In genomic region chr10:34002896-34003295, GRCh38 we compare ENCODE assay signal across 28 cellular contexts.
"Had no signal": no experiment of that assay in that cellular context is flagged by ENCODE, and none has a peak within 500 bp of the region (broad histone marks: within the 10 kb centered on the region; RNA-seq: fewer than 3 reads in every experiment).

No MANE protein-coding gene starts in this region.

- H3K9me3 Mint-ChIP-seq: activated CD8-positive, alpha-beta T cell treated with anti-CD3 and anti-CD28 coated beads for 36 hours; activated naive CD4-positive, alpha-beta T cell treated with anti-CD3 and anti-CD28 coated beads, Interleukin-2, amount 10 ng/mL, durations not matched to agents 7 days and 5 days; activated naive CD8-positive, alpha-beta T cell treated with anti-CD3 and anti-CD28 coated beads, Interleukin-2, amount 50 U/mL, for 24 hours had no signal

- H3K27ac Mint-ChIP-seq: activated CD4-positive, alpha-beta T cell treated with anti-CD3 and anti-CD28 coated beads, Interleukin-2, amount 10 ng/mL, durations not matched to agents 24 days and 14 days; activated CD8-positive, alpha-beta T cell treated with anti-CD3 and anti-CD28 coated beads for 36 hours; activated naive CD4-positive, alpha-beta T cell treated with anti-CD3 and anti-CD28 coated beads, Interleukin-2, amount 10 ng/mL, durations not matched to agents 7 days and 5 days; activated naive CD8-positive, alpha-beta T cell; activated naive CD8-positive, alpha-beta T cell treated with anti-CD3 and anti-CD28 coated beads, Interleukin-2, amount 50 U/mL, for 24 hours; brain had no signal

- H3K4me1 Mint-ChIP-seq: activated CD4-positive, alpha-beta T cell treated with anti-CD3 and anti-CD28 coated beads, Interleukin-2, amount 10 ng/mL, durations not matched to agents 24 days and 14 days; activated naive CD4-positive, alpha-beta T cell treated with anti-CD3 and anti-CD28 coated beads, Interleukin-2, amount 10 ng/mL, durations not matched to agents 7 days and 5 days; activated naive CD8-positive, alpha-beta T cell treated with anti-CD3 and anti-CD28 coated beads, Interleukin-2, amount 50 U/mL, for 24 hours; brain had no signal

- H3K4me3 Mint-ChIP-seq: activated CD4-positive, alpha-beta T cell treated with anti-CD3 and anti-CD28 coated beads, Interleukin-2, amount 10 ng/mL, durations not matched to agents 24 days and 14 days; activated CD8-positive, alpha-beta T cell treated with anti-CD3 and anti-CD28 coated beads for 36 hours; activated naive CD4-positive, alpha-beta T cell treated with anti-CD3 and anti-CD28 coated beads, Interleukin-2, amount 10 ng/mL, durations not matched to agents 7 days and 5 days; activated naive CD8-positive, alpha-beta T cell; activated naive CD8-positive, alpha-beta T cell treated with anti-CD3 and anti-CD28 coated beads, Interleukin-2, amount 50 U/mL, for 24 hours; brain had no signal

- H3K27me3 Mint-ChIP-seq: activated CD4-positive, alpha-beta T cell treated with anti-CD3 and anti-CD28 coated beads, Interleukin-2, amount 10 ng/mL, durations not matched to agents 24 days and 14 days; activated CD8-positive, alpha-beta T cell treated with anti-CD3 and anti-CD28 coated beads for 36 hours; activated naive CD4-positive, alpha-beta T cell treated with anti-CD3 and anti-CD28 coated beads, Interleukin-2, amount 10 ng/mL, durations not matched to agents 7 days and 5 days; activated naive CD8-positive, alpha-beta T cell; activated naive CD8-positive, alpha-beta T cell treated with anti-CD3 and anti-CD28 coated beads, Interleukin-2, amount 50 U/mL, for 24 hours had no signal

- ATAC-seq: activated CD8-positive, alpha-beta T cell treated with anti-CD3 and anti-CD28 coated beads for 36 hours; activated naive CD8-positive, alpha-beta T cell treated with anti-CD3 and anti-CD28 coated beads, Interleukin-2, amount 50 U/mL, for 24 hours had no signal

- H3K27me3 ChIP-seq: MG63 had no signal

- H3K9me3 ChIP-seq: MG63 had no signal

- FAIRE-seq: bronchial epithelial cell, RCC 7860, TTC549 had no signal

- H3K27ac ChIP-seq: PC-9, WERI-Rb-1 had no signal

- H3K36me3 ChIP-seq: MG63, WERI-Rb-1 had no signal

- H3K4me2 ChIP-seq: PC-9 had no signal

- H2AFZ ChIP-seq: PC-9 had no signal

- H3K36me3 Mint-ChIP-seq: activated naive CD4-positive, alpha-beta T cell treated with anti-CD3 and anti-CD28 coated beads, Interleukin-2, amount 10 ng/mL, durations not matched to agents 7 days and 5 days; activated naive CD8-positive, alpha-beta T cell; brain had no signal

- DNase-seq: activated CD4-positive, alpha-beta T cell treated with anti-CD3 and anti-CD28 coated beads, Interleukin-2, amount 10 ng/mL, durations not matched to agents 24 days and 14 days; activated CD4-positive, alpha-beta T cell treated with anti-CD3 and anti-CD28 coated beads, Interleukin-2, amount 50 U/mL, for 4 hours; activated CD8-positive, alpha-beta T cell treated with anti-CD3 and anti-CD28 coated beads for 36 hours; activated effector memory CD4-positive, alpha-beta T cell treated with Interleukin-2 at 50 U/mL for 16 hours; activated naive CD4-positive, alpha-beta T cell treated with anti-CD3 and anti-CD28 coated beads, Interleukin-2, amount 10 ng/mL, durations not matched to agents 7 days and 5 days; activated naive CD8-positive, alpha-beta T cell treated with anti-CD3 and anti-CD28 coated beads, Interleukin-2, amount 50 U/mL, for 24 hours; activated T-cell treated with anti-CD3 and anti-CD28 coated beads, Interleukin-2, amount 50 U/mL, for 1 hour; anterior cingulate cortex; caudate nucleus; cerebellar nuclear complex; KG1; MG63; NCI-H1092; NCI-H1436 treated with DMSO at 0.1 percent for 48 hours; NCI-H1694 treated with DMSO at 0.1 percent for 48 hours; NCI-H2029; NCI-H345; NCI-H524 treated with DMSO at 0.1 percent for 48 hours; NCI-H748 treated with DMSO at 0.1 percent for 48 hours; PC-9; Right ventricle myocardium superior; T1000; WERI-Rb-1 had no signal

- H3K4me3 ChIP-seq: MG63, PC-9 had no signal
